7 cellular contexts compared by ENCODE assay signal in the genomic region with DNA sequence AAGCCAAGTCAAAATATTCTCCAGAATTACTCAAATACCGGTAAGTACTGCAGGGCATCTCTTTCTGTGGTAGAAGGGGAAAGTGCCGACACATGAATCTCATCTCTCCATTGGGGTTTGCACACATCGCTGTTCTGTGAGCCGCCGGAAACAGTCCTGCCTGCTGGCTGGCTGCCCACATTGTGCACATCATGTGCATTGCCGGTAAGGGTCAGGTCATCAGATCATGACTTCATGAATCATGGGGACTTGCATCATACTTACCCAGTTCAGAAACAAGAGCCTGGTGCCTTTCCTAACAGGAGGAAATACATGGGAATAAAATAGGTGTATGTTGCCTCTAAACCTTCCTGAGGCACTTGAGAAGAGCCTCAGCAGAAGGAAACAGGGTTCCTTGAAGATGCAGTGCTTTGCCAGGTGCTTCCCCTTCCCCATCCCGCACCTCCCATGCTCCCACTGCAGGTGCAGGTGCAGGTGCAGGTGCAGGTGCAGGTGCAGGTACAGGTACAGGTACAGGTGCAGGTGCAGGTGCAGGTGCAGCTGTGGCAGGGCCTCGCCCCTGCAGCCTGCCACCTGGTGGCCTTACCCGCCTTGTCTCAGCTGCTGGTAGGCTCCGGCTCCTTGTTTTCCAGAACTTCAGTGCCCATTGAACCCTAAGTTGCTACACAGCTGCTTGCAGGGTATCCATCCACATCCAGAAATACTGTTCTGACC. TPM values are rescaled to one million over a fixed set of nuclear protein-coding genes. Genes with fewer than 3 reads are reported as not detected.
DNase-seq lines count a peak whose midpoint lies in the region; ATAC-seq, FAIRE-seq and TF ChIP-seq lines count a peak whose summit lies in the region.

No MANE protein-coding gene starts in this region.

- H3K27me3 ChIP-seq in MM.1S (replicated peaks; ENCODE audit: insufficient read depth, low read length) (peaks cover 37% of the 10 kb centered on the region), H1 (replicated peaks in 1 of 4; ENCODE audit: control insufficient read depth in 3 of 4, extremely low read depth in 1 of 4, insufficient read depth in 3 of 4, low read length in 3 of 4) (no peaks in the 10 kb centered on the region)

- no peak overlapping the region for H3K56ac ChIP-seq in H1 (replicated peaks; ENCODE audit: insufficient read length, low read depth, low read length)

- no peaks in the 10 kb centered on the region for H3K27me3 Mint-ChIP-seq in progenitor cell of endocrine pancreas

- no peaks in the 10 kb centered on the region for H3K79me2 ChIP-seq in MM.1S (ENCODE audit: low read length)
- no peaks in the 10 kb centered on the region for H3K79me2 ChIP-seq in H1 (ENCODE audit: control insufficient read depth in 1 of 2, insufficient read depth in 2 of 2, low read length in 2 of 2)

- H3K36me3 ChIP-seq in MM.1S (replicated peaks; ENCODE audit: insufficient read depth, low read length) (no peaks in the 10 kb centered on the region), H1 (ENCODE audit: control insufficient read depth in 2 of 4, insufficient read depth in 4 of 4, low read length in 3 of 4) (no peaks in the 10 kb centered on the region)

- no peak overlapping the region for H2AK5ac ChIP-seq in H1 (ENCODE audit: low read depth, low read length)

- TF ChIP-seq POLR2A in H1 (IDR thresholded peaks at IDR 0.05; ENCODE audit: control extremely low read depth in 1 of 2, low read depth in 2 of 2, low read length in 2 of 2): no peak

- H3K4me3 ChIP-seq in MM.1S (ENCODE audit: low read length) (no peak overlapping the region), H1 (ENCODE audit: extremely low read depth in 1 of 4, insufficient read depth in 2 of 4, low read depth in 3 of 4, low read length in 4 of 4) (no peak overlapping the region)

- no peaks in the 10 kb centered on the region for H3K4me1 Mint-ChIP-seq in progenitor cell of endocrine pancreas (ENCODE audit: low read depth)

- H2BK120ac ChIP-seq in H1 (replicated peaks; ENCODE audit: low read depth, low read length): no peak overlapping the region

- H3K27ac ChIP-seq in MM.1S (ENCODE audit: low read length) (peak overlapping the region; percentile 36; the same call in 1 of the 2 replicates), H1 (ENCODE audit: low read depth, low read length) (no peak overlapping the region)

- no peaks in the 10 kb centered on the region for H3K79me1 ChIP-seq in H1 (ENCODE audit: low read depth, low read length)

- H4K20me1 ChIP-seq in MM.1S (ENCODE audit: insufficient read depth, low read length): no peaks in the 10 kb centered on the region
- H4K20me1 ChIP-seq in H1 (replicated peaks in 1 of 2; ENCODE audit: control insufficient read depth in 1 of 2, insufficient read depth in 2 of 2, low read length in 2 of 2): peaks cover 0 to 4% of the 10 kb centered on the region in 2 experiments

- CTCF ChIA-PET in H1 (lab: Charles Lee; ENCODE audit: partially characterized antibody): interaction anchor here (0.9 to 1.5 kb wide), 15 partner anchors 11 to 173 kb away, joined by 3 to 12 read pairs (median 4); no protein-coding TSS in a partner anchor

- H3K9me2 ChIP-seq in MM.1S (replicated peaks; ENCODE audit: insufficient read depth, low read length): no peaks in the 10 kb centered on the region

- H3K4me3 Mint-ChIP-seq in progenitor cell of endocrine pancreas (ENCODE audit: low read depth): no peak overlapping the region

- no peak overlapping the region for H2BK5ac ChIP-seq in H1 (ENCODE audit: low read depth, low read length)

- no peak overlapping the region for H3K27ac Mint-ChIP-seq in progenitor cell of endocrine pancreas

- peaks cover 2% of the 10 kb centered on the region for H3K36me3 Mint-ChIP-seq in progenitor cell of endocrine pancreas (ENCODE audit: insufficient read depth)

- peak; percentile 78 for DNase-seq in MM.1S
- DNase-seq in H1 (ENCODE audit: low read depth in 1 of 2, low spot score in 2 of 2): peak; percentile 21 to 66
- no peak for DNase-seq in progenitor cell of endocrine pancreas (ENCODE audit: low spot score, unreplicated experiment)
- no peak for DNase-seq in NCI-H2196 treated with DMSO at 0.1 percent for 48 hours (lab: John Stamatoyannopoulos, UW; ENCODE audit: unreplicated experiment)
- no peak for DNase-seq in nucleus accumbens (lab: John Stamatoyannopoulos, UW)

- no peak overlapping the region for H2BK15ac ChIP-seq in H1 (ENCODE audit: low read length)

- TF ChIP-seq CTCF in MM.1S (IDR thresholded peaks at IDR 0.05; ENCODE audit: low read length) (peak; percentile 51), H1 (IDR thresholded peaks at IDR 0.05; ENCODE audit: control extremely low read depth in 1 of 3, insufficient read depth in 1 of 3, low read depth in 1 of 3, low read length in 3 of 3) (peak; percentile 60 to 78 (median 68)), progenitor cell of endocrine pancreas (IDR thresholded peaks at IDR 0.05; ENCODE audit: unreplicated experiment) (peak; percentile 36)

- TF ChIP-seq RAD21 in H1 (IDR thresholded peaks at IDR 0.05 in 1 of 2, conservative IDR thresholded peaks at IDR 0.05 in 1 of 2; ENCODE audit: low read depth in 2 of 2, low read length in 2 of 2): peak; percentile 49 to 54

- H3K9me3 Mint-ChIP-seq in progenitor cell of endocrine pancreas (ENCODE audit: low read depth): no peaks in the 10 kb centered on the region

- no peak overlapping the region for H4K5ac ChIP-seq in H1 (ENCODE audit: insufficient read length, low read depth, low read length)

- H2BK20ac ChIP-seq in H1 (ENCODE audit: low read length): no peak overlapping the region

- H3K4ac ChIP-seq in H1 (replicated peaks; ENCODE audit: insufficient read length, low read depth, low read length): no peak overlapping the region

- H3K9me3 ChIP-seq in MM.1S (replicated peaks; ENCODE audit: insufficient read depth, low read length): no peaks in the 10 kb centered on the region
- H3K9me3 ChIP-seq in H1 (ENCODE audit: insufficient read depth in 2 of 2, low read depth in 1 of 2, low read length in 1 of 2): no peaks in the 10 kb centered on the region

- H4K8ac ChIP-seq in H1 (ENCODE audit: extremely low read depth, insufficient read depth, low read length): no peak overlapping the region

- 84% methylated on average over 10 of the region's 10 CpGs; no CpG with 5 or more reads in 1 of the 2 experiments for WGBS in H1 (ENCODE audit: extremely low coverage in 1 of 2, insufficient coverage in 1 of 2, insufficient read length in 1 of 2, insufficient replicate concordance in 2 of 2, low coverage in 1 of 2, low lambda C conversion rate in 2 of 2, missing lambda C conversion rate in 1 of 2), 2 experiments

- peak overlapping the region; percentile 30; the same call in 1 of the 2 replicates for H3K4me2 ChIP-seq in MM.1S (ENCODE audit: low read depth, low read length)
- H3K4me2 ChIP-seq in H1 (ENCODE audit: insufficient read depth in 1 of 2, low read depth in 2 of 2, low read length in 2 of 2): no peak overlapping the region

- no peak overlapping the region for H3K18ac ChIP-seq in H1 (ENCODE audit: extremely low read depth, low read length)

- peaks cover 12% of the 10 kb centered on the region for H3F3A ChIP-seq in MM.1S (ENCODE audit: insufficient read depth, low read length)

- H2AFZ ChIP-seq in MM.1S (ENCODE audit: low read length) (no peak overlapping the region), H1 (ENCODE audit: low read length) (no peak overlapping the region)

- TF ChIP-seq EP300 in H1 (IDR thresholded peaks at IDR 0.05; ENCODE audit: borderline replicate concordance in 1 of 2, low read depth in 2 of 2, low read length in 2 of 2): no peak

- no peak overlapping the region for H3K23ac ChIP-seq in H1 (ENCODE audit: insufficient read length)

- POLR2A ChIA-PET in H1 (lab: Charles Lee; ENCODE audit: partially characterized antibody): interaction anchor here (0.9 kb wide), 1 partner anchor 113 kb away, joined by 3 read pairs; the partner anchor contains the start of gene ERO1B

- ATAC-seq in GM19035 (IDR thresholded peaks at IDR 0.05; ENCODE audit: unreplicated experiment): peak; percentile 70
- no peak for ATAC-seq in GM18868 (IDR thresholded peaks at IDR 0.05; ENCODE audit: unreplicated experiment)

- H4K91ac ChIP-seq in H1 (replicated peaks; ENCODE audit: insufficient read length, low read length): no peak overlapping the region

- H3K4me1 ChIP-seq in MM.1S (ENCODE audit: low read length) (peaks cover 14% of the 10 kb centered on the region), H1 (replicated peaks in 1 of 4; ENCODE audit: control insufficient read depth in 3 of 4, insufficient read depth in 4 of 4, low read length in 3 of 4) (peaks cover 0 to 4% (median under 1%) of the 10 kb centered on the region in 4 experiments; a peak in 1 of 7 replicates)

- no peaks in the 10 kb centered on the region for H3K23me2 ChIP-seq in H1 (ENCODE audit: low read depth, low read length)

- no peak overlapping the region for H3K14ac ChIP-seq in H1 (ENCODE audit: insufficient read length)

- no peak overlapping the region for H2BK12ac ChIP-seq in H1 (ENCODE audit: low read depth, low read length)

- FAIRE-seq in H1 (lab: Jason Lieb, UNC): no peak

- H3K9ac ChIP-seq in MM.1S (ENCODE audit: low read length) (no peak overlapping the region), H1 (replicated peaks in 1 of 4; ENCODE audit: extremely low read depth in 1 of 4, low read depth in 3 of 4, low read length in 3 of 4) (no peak overlapping the region)

TF ChIP-seq in H1, 55 proteins besides CTCF, POLR2A, EP300 and RAD21:
- peak; percentile 55; the same call in 1 of the 2 replicates for TF ChIP-seq POLR2AphosphoS5 (IDR thresholded peaks at IDR 0.05; ENCODE audit: low read depth, low read length)
- TF ChIP-seq MAX (IDR thresholded peaks at IDR 0.05): 0 out of 2 replicates have a peak, but pooled peaks have one; percentile 26
- TF ChIP-seq TCF12 (IDR thresholded peaks at IDR 0.05; ENCODE audit: low read depth, low read length): peak; percentile 98
- no peak for TF ChIP-seq ASH2L (IDR thresholded peaks at IDR 0.05; ENCODE audit: low read length)
- peak; percentile 52; the same call in 1 of the 2 replicates for TF ChIP-seq SRF (IDR thresholded peaks at IDR 0.05; ENCODE audit: low read depth, low read length)
- TF ChIP-seq NANOG (IDR thresholded peaks at IDR 0.05; ENCODE audit: insufficient read depth, low read depth, low read length, poor library complexity, severe bottlenecking): no peak
TF ChIP-seq in H1: peak in this region for 4.

RNA-seq across cellular contexts. Expression of gene GPR137B, which starts 26.5 kb away (rescaled TPM):
- total RNA-seq in H1 (2021; fragmentation: NEBNext Ultra II Directional; extraction: Animal tissue kit (Norgen Biotek cat#: 25700)): 7.4 and 7.7 TPM in 2 replicates
- 6.4 and 6.9 TPM in 2 replicates for polyA plus RNA-seq in H1 (2011; rRNA removed)
- 3.8 TPM for polyA plus RNA-seq in H1 (2011; cell fraction: cytosol; rRNA removed)
- polyA plus RNA-seq in H1 (2011; cell fraction: nucleus; rRNA removed): 17.5 TPM
- 4.8 to 6.8 TPM (median 6.4 TPM) in 4 replicates for polyA plus RNA-seq in H1 (2012, experiment 1 of 2)
- 2.7 TPM for polyA plus RNA-seq in H1 (2012, experiment 2 of 2)
- polyA plus RNA-seq in H1 (2013, experiment 1 of 2): 7.5 TPM
- 8.2 TPM for polyA plus RNA-seq in H1 (2013, experiment 2 of 2)
- polyA minus RNA-seq in H1 (2011; rRNA and poly(A)+ RNA removed): 6.5 and 7.5 TPM in 2 replicates
- 2.5 TPM for polyA minus RNA-seq in H1 (2011; cell fraction: cytosol; rRNA and poly(A)+ RNA removed)
- polyA minus RNA-seq in H1 (2011; cell fraction: nucleus; rRNA and poly(A)+ RNA removed): 16.5 TPM
- 6.9 and 9.5 TPM in 2 replicates for total RNA-seq in progenitor cell of endocrine pancreas

Comparison
In these comparisons a context has a peak if more than half of its experiments do, and no peak if none do; other contexts are left out.
1. DNase-seq: peak in MM.1S (single experiment) and H1 (2 of 2); none in progenitor cell of endocrine pancreas (single experiment), NCI-H2196 treated with DMSO at 0.1 percent for 48 hours (single experiment) and nucleus accumbens (0 of 56).
2. Peak in every context shown above with its lines, with median percentiles within 50 percentile points of each other: CTCF ChIP-seq.